31 cellular contexts compared by ENCODE assay signal in the genomic region with DNA sequence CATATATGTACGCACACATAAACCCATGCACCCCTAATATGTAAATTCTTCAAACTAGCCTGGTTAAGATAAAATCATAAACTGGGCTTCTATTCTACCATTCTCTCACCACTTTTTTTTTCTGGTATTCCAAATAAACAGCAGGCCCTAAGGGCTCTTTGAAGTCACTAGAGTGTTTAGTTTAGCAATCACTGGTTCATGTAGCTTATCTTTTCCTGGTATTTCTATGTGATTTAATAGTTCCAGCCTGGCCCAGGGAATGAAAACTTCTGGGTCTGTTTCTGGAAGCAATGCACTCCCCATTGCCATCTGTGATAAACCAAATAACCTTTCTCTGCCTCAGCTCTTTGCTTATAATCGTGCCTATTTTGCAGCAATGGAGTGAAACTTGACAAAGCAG. TPM values are rescaled to one million over a fixed set of nuclear protein-coding genes. Genes with fewer than 3 reads are reported as not detected.
"Had no signal": no experiment of that assay in that cellular context is flagged by ENCODE, and none has a peak within 500 bp of the region (broad histone marks: within the 10 kb centered on the region; RNA-seq: fewer than 3 reads in every experiment).

No MANE protein-coding gene starts in this region.

- H3K27me3 ChIP-seq: adrenal gland, body of pancreas, colonic mucosa had no signal

- ATAC-seq: activated CD4-positive, alpha-beta T cell treated with anti-CD3 and anti-CD28 coated beads for 36 hours; activated CD8-positive, alpha-beta memory T cell treated with anti-CD3 and anti-CD28 coated beads, Interleukin-2, amount 10 ng/mL, durations not matched to agents 7 days and 5 days; activated CD8-positive, alpha-beta T cell treated with anti-CD3 and anti-CD28 coated beads, Interleukin-2, amount 10 ng/mL, durations not matched to agents 7 days and 5 days; activated naive CD8-positive, alpha-beta T cell treated with anti-CD3 and anti-CD28 coated beads, Interleukin-2, amount 50 U/mL, for 24 hours; body of pancreas; esophagus mucosa had no signal

- H3K4me1 ChIP-seq: adrenal gland, body of pancreas, colonic mucosa had no signal

- H3K27ac ChIP-seq: adrenal gland, body of pancreas, colonic mucosa, dorsolateral prefrontal cortex had no signal

- H3K4me3 ChIP-seq: adrenal gland, body of pancreas, colonic mucosa, dorsolateral prefrontal cortex had no signal

- DNase-seq: activated CD4-positive, alpha-beta memory T cell treated with anti-CD3 and anti-CD28 coated beads for 36 hours; activated CD4-positive, alpha-beta T cell treated with anti-CD3 and anti-CD28 coated beads for 36 hours; activated CD4-positive, alpha-beta T cell treated with anti-CD3 and anti-CD28 coated beads, Interleukin-2, amount 10 ng/mL, durations not matched to agents 24 days and 14 days; activated CD4-positive, CD25-positive, alpha-beta regulatory T cell; activated CD4-positive, CD25-positive, alpha-beta regulatory T cell treated with anti-CD3 and anti-CD28 coated beads, Interleukin-2, amount 50 U/mL, for 72 hours; activated CD8-positive, alpha-beta memory T cell treated with anti-CD3 and anti-CD28 coated beads, Interleukin-2, amount 10 ng/mL, durations not matched to agents 7 days and 5 days; activated CD8-positive, alpha-beta memory T cell treated with anti-CD3 and anti-CD28 coated beads, Interleukin-2, amount 50 U/mL, for 4 hours; activated CD8-positive, alpha-beta T cell treated with anti-CD3 and anti-CD28 coated beads, Interleukin-2, amount 10 ng/mL, durations not matched to agents 7 days and 5 days; activated effector memory CD4-positive, alpha-beta T cell treated with anti-CD3 and anti-CD28 coated beads, Interleukin-2, amount 50 U/mL, for 16 hours; activated naive CD4-positive, alpha-beta T cell treated with anti-CD3 and anti-CD28 coated beads for 36 hours; activated naive CD8-positive, alpha-beta T cell treated with anti-CD3 and anti-CD28 coated beads for 36 hours; activated naive CD8-positive, alpha-beta T cell treated with anti-CD3 and anti-CD28 coated beads, Interleukin-2, amount 50 U/mL, for 24 hours; activated T-cell treated with anti-CD3 and anti-CD28 coated beads, Interleukin-2, amount 50 U/mL, for 1 hour; activated T-cell treated with anti-CD3 and anti-CD28 coated beads, Interleukin-2, amount 50 U/mL, for 48 hours; adrenal gland; amygdala; aorta; body of pancreas; central memory CD4-positive, alpha-beta T cell; cerebellar nuclear complex; colonic mucosa; dorsolateral prefrontal cortex; effector memory CD4-positive, alpha-beta T cell; endodermal cell; foreskin fibroblast; head of caudate nucleus; T-helper 2 cell had no signal

- H3K36me3 ChIP-seq: adrenal gland, colonic mucosa had no signal

- H3K9me3 ChIP-seq: adrenal gland, body of pancreas, colonic mucosa had no signal

RNA-seq across cellular contexts. Expression of a gene that starts 10.7 kb away (rescaled TPM):
- total RNA-seq: activated CD4-positive, alpha-beta memory T cell treated with anti-CD3 and anti-CD28 coated beads for 36 hours; activated CD4-positive, alpha-beta T cell treated with anti-CD3 and anti-CD28 coated beads, Interleukin-2, amount 10 ng/mL, durations not matched to agents 24 days and 14 days; activated CD8-positive, alpha-beta memory T cell treated with anti-CD3 and anti-CD28 coated beads for 36 hours; activated CD8-positive, alpha-beta memory T cell treated with anti-CD3 and anti-CD28 coated beads, Interleukin-2, amount 10 ng/mL, durations not matched to agents 7 days and 5 days; activated CD8-positive, alpha-beta T cell treated with anti-CD3 and anti-CD28 coated beads, Interleukin-2, amount 10 ng/mL, durations not matched to agents 7 days and 5 days; activated naive CD4-positive, alpha-beta T cell treated with anti-CD3 and anti-CD28 coated beads for 36 hours; activated T-helper 1 cell treated with anti-CD3 and anti-CD28 coated beads, Interleukin-12 subunit alpha, Interleukin-12 subunit beta, Interleukin-2, Interleukin-4 antibody, amounts not matched to agents 30 ng/mL and 10 ng/mL and 1 ng/mL, durations not matched to agents 14 hours and 24 hours and 36 hours; activated T-helper 2 cell treated with anti-CD3 and anti-CD28 coated beads, Interferon-gamma antibody, Interleukin-2, Interleukin-4, amounts not matched to agents 10 μg/mL and 5 μg/mL and 100 μg/mL, durations not matched to agents 14 hours and 24 hours and 36 hours had no signal
